ENCODE assay signal across 12 cellular contexts in genomic region chr2:15640291-15640711, GRCh38. TPM values are rescaled to one million over a fixed set of nuclear protein-coding genes. Genes with fewer than 3 reads are reported as not detected.
DNase-seq lines count a peak whose midpoint lies in the region; ATAC-seq and TF ChIP-seq lines count a peak whose summit lies in the region.
"Had no signal": no experiment of that assay in that cellular context is flagged by ENCODE, and none has a peak within 500 bp of the region (broad histone marks: within the 10 kb centered on the region; RNA-seq: fewer than 3 reads in every experiment).

No MANE protein-coding gene starts in this region.

- H3K4me1 ChIP-seq in RWPE2 (ENCODE audit: insufficient read depth, poor library complexity, severe bottlenecking) (peaks cover 11% of the 10 kb centered on the region), foreskin keratinocyte (peaks cover 12% of the 10 kb centered on the region), thyroid gland (peaks cover 32 to 44% of the 10 kb centered on the region in 2 donors)

- ATAC-seq in RWPE2 (ENCODE audit: low read depth): peak; percentile 81
- peak; percentile 52 for ATAC-seq in foreskin keratinocyte
- ATAC-seq in T-helper 17 cell: no peak
- ATAC-seq in HG03439 (IDR thresholded peaks at IDR 0.05; ENCODE audit: unreplicated experiment): no peak
- ATAC-seq: activated CD4-positive, CD25-positive, alpha-beta regulatory T cell treated with anti-CD3 and anti-CD28 coated beads, Interleukin-2, amount 50 U/mL, for 24 hours had no signal

- no peak overlapping the region for H3K27ac Mint-ChIP-seq in activated naive CD4-positive, alpha-beta T cell treated with anti-CD3 and anti-CD28 coated beads for 36 hours
- H3K27ac Mint-ChIP-seq in T-helper 17 cell: no peak overlapping the region
- H3K27ac Mint-ChIP-seq: activated naive CD8-positive, alpha-beta T cell treated with anti-CD3 and anti-CD28 coated beads for 36 hours had no signal

- H3K27me3 Mint-ChIP-seq in activated naive CD4-positive, alpha-beta T cell treated with anti-CD3 and anti-CD28 coated beads for 36 hours (ENCODE audit: low read depth): no peaks in the 10 kb centered on the region
- no peaks in the 10 kb centered on the region for H3K27me3 Mint-ChIP-seq in T-helper 17 cell
- H3K27me3 Mint-ChIP-seq: activated naive CD8-positive, alpha-beta T cell treated with anti-CD3 and anti-CD28 coated beads for 36 hours had no signal

- no peak for TF ChIP-seq POLR2A in thyroid gland (IDR thresholded peaks at IDR 0.05)

- H3K4me1 Mint-ChIP-seq in activated naive CD4-positive, alpha-beta T cell treated with anti-CD3 and anti-CD28 coated beads for 36 hours (ENCODE audit: low read depth): peaks cover 3% of the 10 kb centered on the region
- peaks cover 4% of the 10 kb centered on the region for H3K4me1 Mint-ChIP-seq in T-helper 17 cell

- intact Hi-C loops in activated naive CD4-positive, alpha-beta T cell treated with anti-CD3 and anti-CD28 coated beads for 36 hours (cut with micrococcal nuclease): no loop called here
- intact Hi-C loops in thyroid gland (cut with DNase I): no loop called here

- H3K27ac ChIP-seq in RWPE2 (ENCODE audit: poor library complexity, severe bottlenecking) (no peak overlapping the region), foreskin keratinocyte (no peak overlapping the region), thyroid gland (peak overlapping the region; percentile 47 to 56 (median 53))
- H3K27ac ChIP-seq: esophagus squamous epithelium, uterus had no signal

- TF ChIP-seq CTCF in RWPE2 (IDR thresholded peaks at IDR 0.05; ENCODE audit: poor library complexity, severe bottlenecking) (no peak), foreskin keratinocyte (conservative IDR thresholded peaks at IDR 0.05) (no peak), thyroid gland (IDR thresholded peaks at IDR 0.05) (no peak)

- H3K36me3 Mint-ChIP-seq in activated naive CD4-positive, alpha-beta T cell treated with anti-CD3 and anti-CD28 coated beads for 36 hours (ENCODE audit: low read depth): peaks cover 28% of the 10 kb centered on the region
- no peaks in the 10 kb centered on the region for H3K36me3 Mint-ChIP-seq in T-helper 17 cell (ENCODE audit: low read depth)

- no peaks in the 10 kb centered on the region for H3K27me3 ChIP-seq in RWPE2 (ENCODE audit: insufficient read depth, poor library complexity, severe bottlenecking)
- no peaks in the 10 kb centered on the region for H3K27me3 ChIP-seq in foreskin keratinocyte
- no peaks in the 10 kb centered on the region for H3K27me3 ChIP-seq in thyroid gland
- H3K27me3 ChIP-seq: esophagus squamous epithelium, uterus had no signal

- CTCF ChIA-PET in activated naive CD4-positive, alpha-beta T cell treated with anti-CD3 and anti-CD28 coated beads for 36 hours (lab: Charles Lee): no interaction called here

- H3K9me3 ChIP-seq in RWPE2 (ENCODE audit: severe bottlenecking) (no peaks in the 10 kb centered on the region), thyroid gland (no peaks in the 10 kb centered on the region), T-helper 17 cell (ENCODE audit: control insufficient read depth, low read length, poor library complexity, severe bottlenecking) (no peaks in the 10 kb centered on the region)
- H3K9me3 ChIP-seq: esophagus squamous epithelium, uterus had no signal

- H3K9me3 Mint-ChIP-seq in activated naive CD4-positive, alpha-beta T cell treated with anti-CD3 and anti-CD28 coated beads for 36 hours: peaks cover 8% of the 10 kb centered on the region

- H3K36me3 ChIP-seq in RWPE2 (ENCODE audit: low read depth) (peaks cover 10% of the 10 kb centered on the region), thyroid gland (no peaks in the 10 kb centered on the region)
- H3K36me3 ChIP-seq: uterus had no signal

- H3K4me3 Mint-ChIP-seq in activated naive CD4-positive, alpha-beta T cell treated with anti-CD3 and anti-CD28 coated beads for 36 hours: no peak overlapping the region
- no peak overlapping the region for H3K4me3 Mint-ChIP-seq in T-helper 17 cell
- H3K4me3 Mint-ChIP-seq: activated naive CD8-positive, alpha-beta T cell treated with anti-CD3 and anti-CD28 coated beads for 36 hours had no signal

- DNase-seq in activated naive CD4-positive, alpha-beta T cell treated with anti-CD3 and anti-CD28 coated beads for 36 hours: peak; percentile 33
- DNase-seq in activated naive CD4-positive, alpha-beta T cell treated with anti-CD3 and anti-CD28 coated beads, Interleukin-2, amount 50 U/mL, for 16 hours: no peak
- no peak for DNase-seq in RWPE2 (ENCODE audit: low spot score)
- peak; percentile 45 to 81 for DNase-seq in foreskin keratinocyte
- peak; percentile 52 to 66 for DNase-seq in thyroid gland
- DNase-seq in LoVo (ENCODE audit: low spot score): no peak
- no peak for DNase-seq in T-helper 17 cell
- DNase-seq: activated naive CD8-positive, alpha-beta T cell treated with anti-CD3 and anti-CD28 coated beads for 36 hours; esophagus squamous epithelium had no signal

- no peak overlapping the region for H3K4me3 ChIP-seq in RWPE2 (ENCODE audit: severe bottlenecking)
- no peak overlapping the region for H3K4me3 ChIP-seq in thyroid gland (replicated peaks in 1 of 3)
- H3K4me3 ChIP-seq: esophagus squamous epithelium, uterus had no signal

- 34% methylated on average over 6 of the region's 6 CpGs for WGBS in thyroid gland, 2 donors

RNA-seq across cellular contexts. Expression of gene DDX1, which starts 48.6 kb away (rescaled TPM):
- 10 to 100 TPM; 61.7 to 64.1 TPM for total RNA-seq in activated naive CD4-positive, alpha-beta T cell treated with anti-CD3 and anti-CD28 coated beads for 36 hours
- 124 and 127 TPM in 2 replicates for total RNA-seq in foreskin keratinocyte
- polyA plus RNA-seq in foreskin keratinocyte: 80.3 and 92.1 TPM in 2 replicates
- total RNA-seq in thyroid gland: 10 to 100 TPM; 63.0 to 85.6 (median 75.2) TPM
- total RNA-seq in T-helper 17 cell: 10 to 100 TPM; 27.6 to 35.0 TPM

Comparison
In these comparisons a context has a peak if more than half of its experiments do, and no peak if none do; other contexts are left out.
1. DNase-seq: peak in activated naive CD4-positive, alpha-beta T cell treated with anti-CD3 and anti-CD28 coated beads for 36 hours (single experiment), foreskin keratinocyte (2 of 2) and thyroid gland (2 of 2); none in activated naive CD4-positive, alpha-beta T cell treated with anti-CD3 and anti-CD28 coated beads, Interleukin-2, amount 50 U/mL, for 16 hours (single experiment), RWPE2 (single experiment), LoVo (single experiment) and T-helper 17 cell (0 of 3).
2. ATAC-seq: peak in RWPE2 (single experiment) and foreskin keratinocyte (single experiment); none in T-helper 17 cell (single experiment) and HG03439 (single experiment).
3. H3K27ac ChIP-seq: peak in thyroid gland (3 of 3); none in RWPE2 (single experiment) and foreskin keratinocyte (single experiment).